ENCODE assay signal across 1 cellular context in genomic region chr17:75915268-75915667, GRCh38.
TF ChIP-seq lines count a peak whose summit lies in the region.

No MANE protein-coding gene starts in this region.

TF ChIP-seq in HepG2, 621 proteins besides CTCF, POLR2A, EP300 and RAD21:
- TF ChIP-seq ZNF687 (CRISPR knock-in tag; IDR thresholded peaks at IDR 0.05) (peak; percentile 56; the same call in 1 of the 2 replicates), TGIF2 (CRISPR knock-in tag; IDR thresholded peaks at IDR 0.05) (no peak), MIER2 (CRISPR knock-in tag; IDR thresholded peaks at IDR 0.05) (0 out of 2 replicates have a peak, but pooled peaks have one; percentile 30), ZNF768 (CRISPR knock-in tag; IDR thresholded peaks at IDR 0.05) (peak; percentile 70; the same call in 1 of the 2 replicates), ZNF232 (CRISPR knock-in tag; IDR thresholded peaks at IDR 0.05; ENCODE audit: borderline replicate concordance) (no peak), ZNF160 (CRISPR knock-in tag; IDR thresholded peaks at IDR 0.05) (no peak), ZNF281 (CRISPR knock-in tag; IDR thresholded peaks at IDR 0.05; ENCODE audit: borderline replicate concordance) (0 out of 2 replicates have a peak, but pooled peaks have one; percentile 2), NFKB2 (CRISPR knock-in tag; IDR thresholded peaks at IDR 0.05; ENCODE audit: borderline replicate concordance) (0 out of 2 replicates have a peak, but pooled peaks have one; percentile 38), BHLHE40 (IDR thresholded peaks at IDR 0.05; ENCODE audit: low read length) (0 out of 2 replicates have a peak, but pooled peaks have one; percentile 5), HNF4A (CRISPR knock-in tag; IDR thresholded peaks at IDR 0.05) (0 out of 2 replicates have a peak, but pooled peaks have one; percentile 3), ZFY (CRISPR knock-in tag; IDR thresholded peaks at IDR 0.05) (0 out of 2 replicates have a peak, but pooled peaks have one; percentile 28)
